1 cellular context compared by ENCODE assay signal in genomic region chr1:109213345-109213823, GRCh38.
TF ChIP-seq lines count a peak whose summit lies in the region.

No MANE protein-coding gene starts in this region.

TF ChIP-seq in GM23338, 12 proteins besides CTCF, POLR2A, EP300 and RAD21 (continued from another document):
- TF ChIP-seq REST (IDR thresholded peaks at IDR 0.05; ENCODE audit: unreplicated experiment) (no peak), ZNF331 (CRISPR knock-in tag; IDR thresholded peaks at IDR 0.05; ENCODE audit: low read depth) (no peak), EZH2phosphoT487 (IDR thresholded peaks at IDR 0.05; ENCODE audit: unreplicated experiment) (no peak), EZH2 (IDR thresholded peaks at IDR 0.05; ENCODE audit: low read depth, unreplicated experiment) (no peak)
TF ChIP-seq in GM23338: peak in this region for 0.
